ENCODE assay signal across 10 cellular contexts in the genomic region with DNA sequence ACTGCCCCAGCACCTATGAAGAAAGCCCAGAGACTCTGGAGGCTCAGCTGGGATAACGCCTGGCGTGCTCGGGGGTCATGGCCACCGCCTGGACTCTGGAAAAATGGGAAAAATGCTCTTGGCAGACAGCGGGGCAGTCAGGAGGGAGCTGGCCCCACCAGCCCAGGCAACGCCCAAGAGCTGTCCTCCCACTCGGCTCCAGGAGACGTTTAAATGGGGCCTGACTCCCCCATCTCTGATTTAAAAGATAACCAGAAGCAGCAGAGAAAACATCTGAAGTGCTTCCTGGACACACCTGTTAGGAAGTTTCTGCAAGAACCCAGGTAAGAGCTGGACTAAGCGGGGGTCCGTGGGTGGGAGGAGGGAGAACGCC.
DNase-seq lines count a peak whose midpoint lies in the region; ATAC-seq and TF ChIP-seq lines count a peak whose summit lies in the region.
"Had no signal": no experiment of that assay in that cellular context is flagged by ENCODE, and none has a peak within 500 bp of the region (broad histone marks: within the 10 kb centered on the region; RNA-seq: fewer than 3 reads in every experiment).

No MANE protein-coding gene starts in this region.

- H2BK120ac ChIP-seq in H9 (ENCODE audit: low read depth, low read length, poor library complexity, severe bottlenecking) (no peak overlapping the region), mesenchymal stem cell (ENCODE audit: low read depth, low read length) (no peak overlapping the region)

- H3K23ac ChIP-seq in H9 (ENCODE audit: insufficient read length, low read depth, low read length) (no peak overlapping the region), mesenchymal stem cell (ENCODE audit: low read length in 2 of 2) (no peak overlapping the region)

- no peak overlapping the region for H3K4ac ChIP-seq in H9 (ENCODE audit: low read depth, low read length)
- no peak overlapping the region for H3K4ac ChIP-seq in mesenchymal stem cell (ENCODE audit: low read depth in 1 of 2, low read length in 2 of 2)

- no CpG with 5 or more reads among the region's 11 CpGs for WGBS in H9 (ENCODE audit: extremely low coverage, insufficient read length, low lambda C conversion rate)
- WGBS in body of pancreas, 2 donors = 33 to 58% methylated on average over 11 of the region's 11 CpGs
- WGBS in mesenchymal stem cell = 84% methylated on average over 11 of the region's 11 CpGs
- WGBS in spleen, 5 donors = 58 to 79% (median 70%) methylated on average over 11 of the region's 11 CpGs

- no peak overlapping the region for H4K8ac ChIP-seq in H9 (replicated peaks; ENCODE audit: insufficient read length, low read depth, low read length)
- H4K8ac ChIP-seq in mesenchymal stem cell (ENCODE audit: low read length) = no peak overlapping the region

- H2AFZ ChIP-seq in H9 (ENCODE audit: low read length) (no peak overlapping the region), mesenchymal stem cell (ENCODE audit: low read depth, low read length) (no peak overlapping the region)

- H3K27ac ChIP-seq in H9 (ENCODE audit: insufficient read length, low read depth, low read length) (no peak overlapping the region), body of pancreas (peak overlapping the region; percentile 71 to 97 (median 88)), mesenchymal stem cell (ENCODE audit: low read length, poor library complexity, severe bottlenecking) (no peak overlapping the region), spleen (no peak overlapping the region)

- no peak overlapping the region for H2BK20ac ChIP-seq in H9 (ENCODE audit: low read depth, low read length, poor library complexity, severe bottlenecking)

- H3K79me2 ChIP-seq in H9 (ENCODE audit: insufficient read depth, low read length) = no peaks in the 10 kb centered on the region

- no peak overlapping the region for H2BK12ac ChIP-seq in H9 (ENCODE audit: insufficient read length, low read depth, low read length)
- no peak overlapping the region for H2BK12ac ChIP-seq in mesenchymal stem cell (ENCODE audit: low read length in 2 of 2)

- H3K27me3 Mint-ChIP-seq in H9 (ENCODE audit: low read depth) = peaks cover 4% of the 10 kb centered on the region

- H3K4me2 ChIP-seq in H9 (ENCODE audit: insufficient read depth, insufficient read length, low read length) (no peak overlapping the region), mesenchymal stem cell (ENCODE audit: low read length, poor library complexity, severe bottlenecking) (no peak overlapping the region)

- H3K9me3 ChIP-seq in H9 (ENCODE audit: control insufficient read depth, low read depth, low read length) (no peaks in the 10 kb centered on the region), body of pancreas (no peaks in the 10 kb centered on the region), mesenchymal stem cell (ENCODE audit: control insufficient read depth, low read length) (no peaks in the 10 kb centered on the region), spleen (no peaks in the 10 kb centered on the region)

- H2BK5ac ChIP-seq in H9 (ENCODE audit: insufficient read length, low read length) = no peak overlapping the region
- no peak overlapping the region for H2BK5ac ChIP-seq in mesenchymal stem cell (ENCODE audit: low read depth, low read length, poor library complexity, severe bottlenecking)

- no peak overlapping the region for H3T11ph ChIP-seq in H9 (ENCODE audit: low read length)

- H2BK15ac ChIP-seq in H9 (ENCODE audit: low read depth, low read length) = no peak overlapping the region
- H2BK15ac ChIP-seq in mesenchymal stem cell (ENCODE audit: low read depth, poor library complexity, severe bottlenecking) = no peak overlapping the region

- H3K4me1 ChIP-seq in H9 (ENCODE audit: insufficient read depth, low read length) (no peaks in the 10 kb centered on the region), body of pancreas (peaks cover 29% of the 10 kb centered on the region), mesenchymal stem cell (ENCODE audit: control insufficient read depth, insufficient read depth, low read depth, low read length) (peaks cover 8% of the 10 kb centered on the region), spleen (peaks cover 0 to 15% (median 0%) of the 10 kb centered on the region in 6 donors)

- no peak overlapping the region for H3K4me3 Mint-ChIP-seq in H9

- H3K14ac ChIP-seq in H9 (ENCODE audit: insufficient read depth, low read length) (no peak overlapping the region; the same call in 1 of the 2 replicates), mesenchymal stem cell (ENCODE audit: low read length in 2 of 2) (no peak overlapping the region)

- H3K56ac ChIP-seq in H9 (ENCODE audit: insufficient read length, low read depth, low read length) = no peak overlapping the region

- peak; percentile 10 for ATAC-seq in body of pancreas

- H3K23me2 ChIP-seq in H9 (ENCODE audit: insufficient read length, low read depth, low read length, poor library complexity, severe bottlenecking) = no peaks in the 10 kb centered on the region

- intact Hi-C loops in body of pancreas (cut with DNase I) (no loop called here), spleen (cut with DNase I; ENCODE audit: low total_unique reads) (no loop called here)

- H3K36me3 Mint-ChIP-seq in H9 (ENCODE audit: insufficient read depth in 1 of 3, low read depth in 3 of 3) = no peaks in the 10 kb centered on the region; a peak in 1 of 7 replicates

- H3K18ac ChIP-seq in H9 (ENCODE audit: insufficient read length, low read depth, low read length) (no peak overlapping the region), mesenchymal stem cell (ENCODE audit: low read depth in 1 of 2, low read length in 2 of 2) (no peak overlapping the region)

- no peak overlapping the region for H4K91ac ChIP-seq in H9 (ENCODE audit: insufficient read length, low read depth, low read length)
- no peak overlapping the region for H4K91ac ChIP-seq in mesenchymal stem cell (ENCODE audit: low read length)

- TF ChIP-seq POLR2A in body of pancreas (IDR thresholded peaks at IDR 0.05) (no peak), spleen (IDR thresholded peaks at IDR 0.05) (no peak)

- no peak for DNase-seq in H9
- no peak for DNase-seq in body of pancreas
- no peak for DNase-seq in mesenchymal stem cell
- DNase-seq in spleen = peak; percentile 41
- no peak for DNase-seq in NCI-H774 (lab: John Stamatoyannopoulos, UW)
- DNase-seq in NCI-H1436 (lab: John Stamatoyannopoulos, UW) = no peak
- DNase-seq in NCI-H187 (lab: John Stamatoyannopoulos, UW) = no peak
- DNase-seq: anterior cingulate cortex, NCI-H446, substantia nigra had no signal

- no peaks in the 10 kb centered on the region for H3K79me1 ChIP-seq in H9 (ENCODE audit: insufficient read depth, low read depth, low read length, poor library complexity, severe bottlenecking)
- H3K79me1 ChIP-seq in mesenchymal stem cell (replicated peaks; ENCODE audit: low read length, poor library complexity, severe bottlenecking) = no peaks in the 10 kb centered on the region

- H3K36me3 ChIP-seq in body of pancreas (replicated peaks in 1 of 2; ENCODE audit: insufficient read depth in 1 of 2, low read depth in 2 of 2) = no peaks in the 10 kb centered on the region
- peaks cover 0 to 4% of the 10 kb centered on the region in 2 experiments for H3K36me3 ChIP-seq in mesenchymal stem cell (ENCODE audit: control insufficient read depth in 1 of 2, insufficient read depth in 2 of 2, low read depth in 1 of 2, low read length in 2 of 2)
- no peaks in the 10 kb centered on the region for H3K36me3 ChIP-seq in spleen

- peaks cover 19 to 31% of the 10 kb centered on the region in 2 experiments for H3K4me1 Mint-ChIP-seq in H9

- TF ChIP-seq CTCF in H9 (conservative IDR thresholded peaks at IDR 0.05) = no peak
- TF ChIP-seq CTCF in body of pancreas (IDR thresholded peaks at IDR 0.05) = no peak
- no peak for TF ChIP-seq CTCF in spleen (IDR thresholded peaks at IDR 0.05 in 8 of 11, conservative IDR thresholded peaks at IDR 0.05 in 3 of 11)

- H3K9ac ChIP-seq in H9 (ENCODE audit: extremely low read depth, insufficient read length, low read length) (no peak overlapping the region), mesenchymal stem cell (ENCODE audit: low read length) (peak overlapping the region; percentile 89)

- no peak overlapping the region for H4K5ac ChIP-seq in H9 (ENCODE audit: insufficient read length, low read depth, low read length)

- no peaks in the 10 kb centered on the region; a peak in 1 of 5 replicates for H3K9me3 Mint-ChIP-seq in H9

- peak overlapping the region in 2 of 3 experiments; percentile 44 to 52; a peak in 2 of 7 replicates for H3K27ac Mint-ChIP-seq in H9

- H2AK5ac ChIP-seq in H9 (ENCODE audit: insufficient read length, low read length) (no peak overlapping the region), mesenchymal stem cell (ENCODE audit: low read length, severe bottlenecking) (no peak overlapping the region)

- no peaks in the 10 kb centered on the region for H4K20me1 ChIP-seq in H9 (ENCODE audit: control insufficient read depth, insufficient read depth, insufficient read length)

- H3K4me3 ChIP-seq in body of pancreas (peak overlapping the region in 1 of 2 donors; percentile 20), mesenchymal stem cell (ENCODE audit: insufficient read depth in 1 of 2, low read depth in 1 of 2, low read length in 2 of 2) (peak overlapping the region in 1 of 2 experiments; percentile 89), spleen (no peak overlapping the region)

- H3K27me3 ChIP-seq in H9 (ENCODE audit: insufficient read depth, low read length) (no peaks in the 10 kb centered on the region), body of pancreas (no peaks in the 10 kb centered on the region), mesenchymal stem cell (ENCODE audit: control insufficient read depth in 1 of 2, insufficient read depth in 1 of 2, low read length in 2 of 2) (peaks cover 0 to 14% of the 10 kb centered on the region in 2 experiments), spleen (replicated peaks in 1 of 7) (peaks cover 0 to 39% (median 6%) of the 10 kb centered on the region in 7 donors)

Comparison
In these comparisons a context has a peak if more than half of its experiments do, and no peak if none do; other contexts are left out.
1. H3K27ac ChIP-seq: peak in body of pancreas (4 of 4); none in H9 (single experiment), mesenchymal stem cell (single experiment) and spleen (0 of 8).